ENCODE assay signal across 3 cellular contexts in the genomic region with DNA sequence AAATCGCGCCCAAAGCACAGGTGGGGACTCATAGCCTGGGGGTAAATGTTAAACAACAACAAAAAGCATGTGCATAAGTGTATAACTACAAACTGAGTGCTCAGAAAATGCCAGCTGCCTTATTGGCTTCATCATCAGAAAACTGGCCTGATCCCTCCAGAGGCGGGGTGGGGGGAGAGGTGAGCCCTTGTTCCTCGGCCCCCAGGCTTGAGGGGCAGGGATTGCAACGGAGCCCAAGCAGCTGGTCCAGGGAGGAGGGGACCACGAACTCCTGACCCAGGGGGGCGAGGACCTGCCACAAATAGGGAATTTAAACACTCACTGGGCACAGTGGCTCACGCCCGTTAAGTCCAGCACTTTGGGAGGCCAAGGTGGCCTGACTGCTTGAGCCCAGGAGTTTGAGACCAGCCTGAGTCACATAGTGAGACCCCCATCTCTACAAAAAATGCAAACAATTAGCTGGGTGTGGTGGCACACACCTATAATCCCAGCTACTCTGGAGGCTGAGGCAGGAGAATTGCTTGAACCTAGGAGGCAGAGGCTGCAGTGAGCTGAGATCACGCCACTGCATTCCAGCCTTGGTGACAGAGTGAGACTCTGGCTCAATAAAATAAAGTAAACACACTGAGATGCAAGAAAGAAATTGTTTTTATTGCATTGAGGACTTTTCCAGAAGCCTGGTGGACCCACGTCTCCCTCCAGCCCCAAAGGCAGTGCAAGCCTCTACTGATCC.
TF ChIP-seq lines count a peak whose summit lies in the region.

No MANE protein-coding gene starts in this region.

TF ChIP-seq in GM23338, 12 proteins besides CTCF, POLR2A, EP300 and RAD21 (continues in another document):
- TF ChIP-seq POLR2AphosphoS5 (IDR thresholded peaks at IDR 0.05; ENCODE audit: low read depth) (no peak), ZNF331 (CRISPR knock-in tag; IDR thresholded peaks at IDR 0.05; ENCODE audit: low read depth) (no peak), NANOG (IDR thresholded peaks at IDR 0.05; ENCODE audit: borderline replicate concordance) (no peak), EZH2phosphoT487 (IDR thresholded peaks at IDR 0.05; ENCODE audit: unreplicated experiment) (no peak)
- TF ChIP-seq, protein P1, sequence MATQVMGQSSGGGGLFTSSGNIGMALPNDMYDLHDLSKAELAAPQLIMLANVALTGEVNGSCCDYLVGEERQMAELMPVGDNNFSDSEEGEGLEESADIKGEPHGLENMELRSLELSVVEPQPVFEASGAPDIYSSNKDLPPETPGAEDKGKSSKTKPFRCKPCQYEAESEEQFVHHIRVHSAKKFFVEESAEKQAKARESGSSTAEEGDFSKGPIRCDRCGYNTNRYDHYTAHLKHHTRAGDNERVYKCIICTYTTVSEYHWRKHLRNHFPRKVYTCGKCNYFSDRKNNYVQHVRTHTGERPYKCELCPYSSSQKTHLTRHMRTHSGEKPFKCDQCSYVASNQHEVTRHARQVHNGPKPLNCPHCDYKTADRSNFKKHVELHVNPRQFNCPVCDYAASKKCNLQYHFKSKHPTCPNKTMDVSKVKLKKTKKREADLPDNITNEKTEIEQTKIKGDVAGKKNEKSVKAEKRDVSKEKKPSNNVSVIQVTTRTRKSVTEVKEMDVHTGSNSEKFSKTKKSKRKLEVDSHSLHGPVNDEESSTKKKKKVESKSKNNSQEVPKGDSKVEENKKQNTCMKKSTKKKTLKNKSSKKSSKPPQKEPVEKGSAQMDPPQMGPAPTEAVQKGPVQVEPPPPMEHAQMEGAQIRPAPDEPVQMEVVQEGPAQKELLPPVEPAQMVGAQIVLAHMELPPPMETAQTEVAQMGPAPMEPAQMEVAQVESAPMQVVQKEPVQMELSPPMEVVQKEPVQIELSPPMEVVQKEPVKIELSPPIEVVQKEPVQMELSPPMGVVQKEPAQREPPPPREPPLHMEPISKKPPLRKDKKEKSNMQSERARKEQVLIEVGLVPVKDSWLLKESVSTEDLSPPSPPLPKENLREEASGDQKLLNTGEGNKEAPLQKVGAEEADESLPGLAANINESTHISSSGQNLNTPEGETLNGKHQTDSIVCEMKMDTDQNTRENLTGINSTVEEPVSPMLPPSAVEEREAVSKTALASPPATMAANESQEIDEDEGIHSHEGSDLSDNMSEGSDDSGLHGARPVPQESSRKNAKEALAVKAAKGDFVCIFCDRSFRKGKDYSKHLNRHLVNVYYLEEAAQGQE (IDR thresholded peaks at IDR 0.05; ENCODE audit: unreplicated experiment): no peak

TF ChIP-seq in GM12878, 131 proteins besides CTCF, POLR2A, EP300 and RAD21:
- TF ChIP-seq ZNF384 (IDR thresholded peaks at IDR 0.05; ENCODE audit: borderline replicate concordance, low read depth, low read length): no peak
- 0 out of 2 replicates have a peak, but pooled peaks have one; percentile 27 for TF ChIP-seq POLR2AphosphoS2 (IDR thresholded peaks at IDR 0.05; ENCODE audit: low read depth, low read length)
- TF ChIP-seq BHLHE40 (IDR thresholded peaks at IDR 0.05; ENCODE audit: borderline replicate concordance in 1 of 2, low read depth in 2 of 2, low read length in 1 of 2): no peak
- no peak for TF ChIP-seq YBX1 (IDR thresholded peaks at IDR 0.05)

TF ChIP-seq in liver, 16 proteins besides CTCF, POLR2A, EP300 and RAD21:
- peak; percentile 7 for TF ChIP-seq YY1 (IDR thresholded peaks at IDR 0.05)
- no peak for TF ChIP-seq EGR1 (IDR thresholded peaks at IDR 0.05; ENCODE audit: low read depth in 2 of 2)
